Comparison of ENCODE assay signal across 1 cellular context in the genomic region with DNA sequence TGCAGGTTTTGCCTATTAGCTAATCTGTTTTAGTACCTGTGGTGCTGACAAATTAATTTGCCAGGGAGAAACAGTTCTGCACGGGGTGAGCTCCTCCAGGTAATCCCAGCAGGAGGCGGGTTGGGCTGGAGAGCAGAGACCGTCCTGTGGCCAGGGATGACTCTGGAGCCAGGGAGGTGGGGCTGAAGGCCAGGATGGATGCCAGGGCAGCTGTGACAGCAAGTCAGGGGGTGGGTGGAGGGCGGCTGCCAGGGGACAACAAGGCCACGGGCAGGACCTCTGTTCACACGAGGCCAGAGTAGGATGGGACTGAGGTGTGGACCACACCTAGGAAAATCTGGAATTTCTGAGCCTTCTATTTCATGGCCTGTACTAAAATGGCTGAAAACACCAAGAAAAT.
TF ChIP-seq lines count a peak whose summit lies in the region.

No MANE protein-coding gene starts in this region.

TF ChIP-seq in H1, 55 proteins besides CTCF, POLR2A, EP300 and RAD21:
- no peak for TF ChIP-seq TAF1 (IDR thresholded peaks at IDR 0.05; ENCODE audit: low read depth, low read length)
- TF ChIP-seq, protein P1, sequence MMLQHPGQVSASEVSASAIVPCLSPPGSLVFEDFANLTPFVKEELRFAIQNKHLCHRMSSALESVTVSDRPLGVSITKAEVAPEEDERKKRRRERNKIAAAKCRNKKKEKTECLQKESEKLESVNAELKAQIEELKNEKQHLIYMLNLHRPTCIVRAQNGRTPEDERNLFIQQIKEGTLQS (IDR thresholded peaks at IDR 0.05; ENCODE audit: insufficient read depth, low read depth, low read length): no peak
